Comparison of ENCODE assay signal across 8 cellular contexts in the genomic region with DNA sequence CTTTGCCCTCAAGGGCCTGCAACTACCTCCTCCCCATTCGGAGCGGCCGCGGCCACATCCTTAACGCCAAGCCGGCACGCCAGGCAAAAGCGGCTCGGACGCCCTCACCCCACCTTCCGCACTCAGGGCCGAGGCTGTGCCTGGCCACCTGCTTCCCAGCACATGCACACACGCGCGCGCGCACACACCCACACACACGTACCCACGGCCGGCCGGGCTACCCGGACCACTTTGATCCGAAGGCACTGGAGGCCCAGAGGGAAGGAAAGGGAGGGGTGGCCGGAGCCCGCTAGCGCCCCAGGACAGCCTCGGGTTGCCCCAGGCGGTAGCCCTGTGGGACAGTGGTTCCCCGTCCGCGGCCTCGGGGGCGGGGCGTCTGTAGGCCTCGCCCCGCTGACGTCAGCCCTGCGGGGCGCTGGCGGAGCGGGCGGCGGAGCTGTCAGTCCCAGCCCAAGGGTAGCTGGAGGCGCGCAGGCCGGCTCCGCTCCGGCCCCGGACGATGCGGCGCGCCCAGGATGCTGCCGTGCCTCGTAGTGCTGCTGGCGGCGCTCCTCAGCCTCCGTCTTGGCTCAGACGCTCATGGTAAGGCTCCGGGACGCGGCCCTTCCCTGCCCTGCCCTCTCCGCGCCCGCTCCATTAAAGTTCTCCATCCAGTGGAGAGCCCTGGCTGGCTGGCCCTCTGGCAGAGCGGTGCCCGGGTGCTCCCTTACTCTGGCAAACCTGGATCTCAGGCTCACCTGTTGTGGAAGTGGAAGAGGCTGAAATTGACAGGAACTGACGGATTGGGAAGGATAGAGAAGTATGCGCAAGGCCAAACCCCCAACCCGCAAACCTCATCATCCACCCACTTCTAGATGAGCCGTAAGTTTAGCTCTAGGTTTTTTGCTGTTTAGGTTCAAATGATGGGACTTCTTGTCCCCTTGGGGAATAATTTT. TPM values are rescaled to one million over a fixed set of nuclear protein-coding genes. Genes with fewer than 3 reads are reported as not detected.
A peak's percentile ranks its signal among the peaks of the same experiment; 100 is the strongest.
DNase-seq lines count a peak whose midpoint lies in the region; ATAC-seq and TF ChIP-seq lines count a peak whose summit lies in the region.

A gene (plus strand): TSS at position 442 of the 935 bp plus-strand sequence. CDS start 74 bp downstream, at position 516.

- H3K4me3 Mint-ChIP-seq in MCF 10A (ENCODE audit: unreplicated experiment) (no peak within 1 kb of the TSS), endodermal cell (peak within 1 kb of the TSS; percentile 66)

- H3K9me3 ChIP-seq in endodermal cell (ENCODE audit: control insufficient read depth, low read length) = no peaks in the 10 kb centered on the region
- no peaks in the 10 kb centered on the region for H3K9me3 ChIP-seq in mononuclear cell (ENCODE audit: low read depth, low read length)

- no peak within 1 kb of the TSS for H3K27ac ChIP-seq in endodermal cell (ENCODE audit: low read depth, low read length)

- H3K27me3 ChIP-seq in endodermal cell (ENCODE audit: control insufficient read depth, insufficient read depth, low read length, poor library complexity, severe bottlenecking) = peaks cover 50% of the 10 kb centered on the region
- H3K27me3 ChIP-seq in mononuclear cell (ENCODE audit: insufficient read depth, low read length) = no peaks in the 10 kb centered on the region

- DNase-seq in T47D (ENCODE audit: low read depth in 1 of 2, low spot score in 1 of 2) (peak; percentile 80 to 98), MCF 10A (ENCODE audit: unreplicated experiment) (no peak), NCI-H2196 treated with DMSO at 0.1 percent for 48 hours (lab: John Stamatoyannopoulos, UW; ENCODE audit: unreplicated experiment) (peak; percentile 42), endodermal cell (peak; percentile 95)
- DNase-seq in activated CD8-positive, alpha-beta memory T cell treated with anti-CD3 and anti-CD28 coated beads for 1 hour (ENCODE audit: extremely low read depth in 1 of 2, low read depth in 1 of 2) = peak; percentile 45 to 77
- DNase-seq in stimulated activated CD8-positive, alpha-beta memory T cell treated with anti-CD3 and anti-CD28 coated beads, Interleukin-2, amount 100 ng/mL, for 48 hours (ENCODE audit: low read depth in 2 of 2) = peak; percentile 81 to 84

- H3K27me3 Mint-ChIP-seq in MCF 10A (ENCODE audit: insufficient read depth, unreplicated experiment) (peaks cover 52% of the 10 kb centered on the region), endodermal cell (ENCODE audit: insufficient read depth) (peaks cover 81% of the 10 kb centered on the region)

- no peaks in the 10 kb centered on the region for H3K4me1 Mint-ChIP-seq in MCF 10A (ENCODE audit: insufficient read depth, unreplicated experiment)
- no peaks in the 10 kb centered on the region for H3K4me1 Mint-ChIP-seq in endodermal cell

- H3K9me3 Mint-ChIP-seq in MCF 10A (ENCODE audit: unreplicated experiment) (no peaks in the 10 kb centered on the region), endodermal cell (no peaks in the 10 kb centered on the region)

- POLR2A ChIA-PET in MCF 10A (lab: Yijun Ruan, JAX) = interaction anchor here (0.7 kb wide), 1 partner anchor 10 kb away, joined by 3 read pairs; no protein-coding TSS in a partner anchor

- H3K36me3 Mint-ChIP-seq in MCF 10A (ENCODE audit: insufficient read depth, unreplicated experiment) (peaks cover 4% of the 10 kb centered on the region), endodermal cell (ENCODE audit: low read depth) (no peaks in the 10 kb centered on the region)

- H3K36me3 ChIP-seq in endodermal cell (ENCODE audit: control insufficient read depth, insufficient read depth, low read length) = no peaks in the 10 kb centered on the region

- peak; percentile 92 for ATAC-seq in HG02885 (IDR thresholded peaks at IDR 0.05; ENCODE audit: poor library complexity, unreplicated experiment)

- H3K4me1 ChIP-seq in endodermal cell (ENCODE audit: control insufficient read depth, insufficient read depth, low read length) = peaks cover 3% of the 10 kb centered on the region
- peaks cover 67% of the 10 kb centered on the region for H3K4me1 ChIP-seq in mononuclear cell (ENCODE audit: insufficient read depth, low read length)

- intact Hi-C loops in MCF 10A (cut with micrococcal nuclease) = no loop called here

- BruUV-seq in MCF 10A (replicated peaks; lab: Mats Ljungman, UMichigan) = no TSS peak

- H3K9ac ChIP-seq in endodermal cell (ENCODE audit: extremely low read depth, low read length, poor library complexity, severe bottlenecking) = peak within 1 kb of the TSS; percentile 45

- H3K27ac Mint-ChIP-seq in MCF 10A (ENCODE audit: low read depth, unreplicated experiment) = no peak within 1 kb of the TSS
- H3K27ac Mint-ChIP-seq in endodermal cell = peak within 1 kb of the TSS; percentile 86

- CTCF ChIA-PET in MCF 10A (lab: Yijun Ruan, JAX) = interaction anchor here (0.6 kb wide), 1 partner anchor 1298 kb away, joined by 4 read pairs; no protein-coding TSS in a partner anchor

- WGBS in endodermal cell (ENCODE audit: insufficient coverage in 1 of 2, insufficient read length in 1 of 2), 2 experiments = 5 to 12% methylated on average over 10 to 68 of the region's 71 CpGs

- TF ChIP-seq CTCF in MCF 10A (IDR thresholded peaks at IDR 0.05; ENCODE audit: unreplicated experiment) (no peak), endodermal cell (conservative IDR thresholded peaks at IDR 0.05) (no peak)

- peak within 1 kb of the TSS; percentile 75 for H3K4me3 ChIP-seq in endodermal cell (ENCODE audit: low read length)
- H3K4me3 ChIP-seq in mononuclear cell (ENCODE audit: low read length) = peak within 1 kb of the TSS; percentile 96

- in situ Hi-C loops in T47D (cut with HindIII; ENCODE audit: low pct_unique_long_range_greater_than_20kb, low sequenced_read_pairs) = no loop called here

RNA-seq across cellular contexts. Expression of the gene that starts here (rescaled TPM):
- total RNA-seq in MCF 10A (2022) (not detected in 2 replicates), endodermal cell (under 1 TPM; 0.46 to 0.51 TPM), mononuclear cell (314 TPM)
- not detected for polyA plus RNA-seq in endodermal cell (2013, experiment 1 of 2)
- polyA plus RNA-seq in endodermal cell (2013, experiment 2 of 2) = 0.37 TPM

Comparison
In these comparisons a context has a peak if more than half of its experiments do, and no peak if none do; other contexts are left out.
1. RNA of the gene that starts here (total RNA-seq): 314 TPM in mononuclear cell (single experiment); 0.46 to 0.51 TPM in endodermal cell and not detected in MCF 10A; every median in the first group is over 100 times any median in the second.
2. Peak in DNase-seq, H3K4me3 ChIP-seq and H3K9ac ChIP-seq in endodermal cell; RNA of the gene not detected or under 1 TPM.